ENCODE assay signal across 8 cellular contexts in genomic region chr20:64084209-64085152, GRCh38. TPM values are rescaled to one million over a fixed set of nuclear protein-coding genes. Genes with fewer than 3 reads are reported as not detected.
DNase-seq lines count a peak whose midpoint lies in the region; ATAC-seq and TF ChIP-seq lines count a peak whose summit lies in the region.

A gene with protein sequence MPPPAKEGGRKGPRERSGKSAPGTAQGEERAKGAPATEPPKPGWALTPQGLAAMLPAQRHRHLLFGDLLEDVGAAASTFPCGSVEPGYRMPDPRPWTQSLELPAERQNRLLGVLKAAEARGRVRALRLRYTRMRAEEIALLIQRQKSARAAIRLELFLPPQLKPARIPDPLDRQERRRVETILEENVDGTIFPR (minus strand): TSS chr20:64084398. CDS start chr20:64084219, 179 bp downstream.

- no peaks in the 10 kb centered on the region for H3K36me3 Mint-ChIP-seq in activated T-cell treated with anti-CD3 and anti-CD28 coated beads, Interleukin-2, amount 50 U/mL, for 4 hours (ENCODE audit: insufficient read depth)
- no peaks in the 10 kb centered on the region for H3K36me3 Mint-ChIP-seq in activated T-helper 1 cell treated with anti-CD3 and anti-CD28 coated beads, Interleukin-12 subunit alpha, Interleukin-12 subunit beta, Interleukin-2, Interleukin-4 antibody, amounts not matched to agents 30 ng/mL and 10 ng/mL and 1 ng/mL, durations not matched to agents 14 hours and 24 hours and 36 hours (ENCODE audit: low read depth)

- H3K27me3 Mint-ChIP-seq in activated T-cell treated with anti-CD3 and anti-CD28 coated beads, Interleukin-2, amount 50 U/mL, for 4 hours (ENCODE audit: low read depth), result peaks cover 2% of the 10 kb centered on the region
- H3K27me3 Mint-ChIP-seq in activated T-helper 1 cell treated with anti-CD3 and anti-CD28 coated beads, Interleukin-12 subunit alpha, Interleukin-12 subunit beta, Interleukin-2, Interleukin-4 antibody, amounts not matched to agents 30 ng/mL and 10 ng/mL and 1 ng/mL, durations not matched to agents 14 hours and 24 hours and 36 hours (ENCODE audit: insufficient read depth), result peaks cover 29% of the 10 kb centered on the region

- peaks cover 4% of the 10 kb centered on the region for H3K9me3 Mint-ChIP-seq in activated T-cell treated with anti-CD3 and anti-CD28 coated beads, Interleukin-2, amount 50 U/mL, for 4 hours
- H3K9me3 Mint-ChIP-seq in activated T-helper 1 cell treated with anti-CD3 and anti-CD28 coated beads, Interleukin-12 subunit alpha, Interleukin-12 subunit beta, Interleukin-2, Interleukin-4 antibody, amounts not matched to agents 30 ng/mL and 10 ng/mL and 1 ng/mL, durations not matched to agents 14 hours and 24 hours and 36 hours, result peaks cover 3% of the 10 kb centered on the region

- H3K27ac Mint-ChIP-seq in activated T-helper 1 cell treated with anti-CD3 and anti-CD28 coated beads, Interleukin-12 subunit alpha, Interleukin-12 subunit beta, Interleukin-2, Interleukin-4 antibody, amounts not matched to agents 30 ng/mL and 10 ng/mL and 1 ng/mL, durations not matched to agents 14 hours and 24 hours and 36 hours, result peak within 1 kb of the TSS; percentile 67

- peaks cover 3 to 44% of the 10 kb centered on the region in 2 donors for H3K27me3 ChIP-seq in tibial artery

- H3K36me3 ChIP-seq in tibial artery, result no peaks in the 10 kb centered on the region

- TF ChIP-seq CTCF in tibial artery (IDR thresholded peaks at IDR 0.05), result no peak

- peak within 1 kb of the TSS; percentile 75 for H3K4me3 Mint-ChIP-seq in activated T-cell treated with anti-CD3 and anti-CD28 coated beads, Interleukin-2, amount 50 U/mL, for 4 hours
- H3K4me3 Mint-ChIP-seq in activated T-helper 1 cell treated with anti-CD3 and anti-CD28 coated beads, Interleukin-12 subunit alpha, Interleukin-12 subunit beta, Interleukin-2, Interleukin-4 antibody, amounts not matched to agents 30 ng/mL and 10 ng/mL and 1 ng/mL, durations not matched to agents 14 hours and 24 hours and 36 hours, result peak within 1 kb of the TSS; percentile 81

- peak within 1 kb of the TSS; percentile 46 to 57 for H3K4me3 ChIP-seq in tibial artery

- no peaks in the 10 kb centered on the region for H3K9me3 ChIP-seq in tibial artery

- no peak for DNase-seq in activated T-cell treated with anti-CD3 and anti-CD28 coated beads, Interleukin-2, amount 50 U/mL, for 4 hours
- DNase-seq in activated T-cell treated with anti-CD3 and anti-CD28 coated beads, Interleukin-2, amount 50 U/mL, for 48 hours, result no peak
- no peak for DNase-seq in activated T-helper 1 cell treated with anti-CD3 and anti-CD28 coated beads, Interleukin-12 subunit alpha, Interleukin-12 subunit beta, Interleukin-2, Interleukin-4 antibody, amounts not matched to agents 30 ng/mL and 10 ng/mL and 1 ng/mL, durations not matched to agents 14 hours and 24 hours and 36 hours (ENCODE audit: low spot score)
- peak; percentile 63 for DNase-seq in iPS-NIHi7 (ENCODE audit: extremely low spot score)
- DNase-seq in tibial artery, result no peak
- DNase-seq in activated CD8-positive, alpha-beta memory T cell treated with anti-CD3 and anti-CD28 coated beads for 24 hours, result no peak

- peaks cover 0 to 37% (median 15%) of the 10 kb centered on the region in 4 donors for H3K4me1 ChIP-seq in tibial artery

- H3K4me1 Mint-ChIP-seq in activated T-cell treated with anti-CD3 and anti-CD28 coated beads, Interleukin-2, amount 50 U/mL, for 4 hours (ENCODE audit: low read depth), result peaks cover 19% of the 10 kb centered on the region
- H3K4me1 Mint-ChIP-seq in activated T-helper 1 cell treated with anti-CD3 and anti-CD28 coated beads, Interleukin-12 subunit alpha, Interleukin-12 subunit beta, Interleukin-2, Interleukin-4 antibody, amounts not matched to agents 30 ng/mL and 10 ng/mL and 1 ng/mL, durations not matched to agents 14 hours and 24 hours and 36 hours (ENCODE audit: low read depth), result peaks cover 15% of the 10 kb centered on the region

- intact Hi-C loops in activated T-helper 1 cell treated with anti-CD3 and anti-CD28 coated beads, Interleukin-12 subunit alpha, Interleukin-12 subunit beta, Interleukin-2, Interleukin-4 antibody, amounts not matched to agents 30 ng/mL and 10 ng/mL and 1 ng/mL, durations not matched to agents 14 hours and 24 hours and 36 hours (cut with micrococcal nuclease), result no loop called here
- intact Hi-C loops in tibial artery (cut with DNase I; ENCODE audit: low total_unique reads), result no loop called here

- no peak within 1 kb of the TSS for H3K27ac ChIP-seq in tibial artery

- ATAC-seq in activated T-cell treated with anti-CD3 and anti-CD28 coated beads, Interleukin-2, amount 50 U/mL, for 4 hours, result peak; percentile 4 to 11
- ATAC-seq in HG03457 (IDR thresholded peaks at IDR 0.05; ENCODE audit: unreplicated experiment) (no peak), HG03469 (IDR thresholded peaks at IDR 0.05; ENCODE audit: unreplicated experiment) (no peak)

RNA-seq across cellular contexts. Expression of the gene that starts here (rescaled TPM):
- total RNA-seq in activated T-cell treated with anti-CD3 and anti-CD28 coated beads, Interleukin-2, amount 50 U/mL, for 4 hours, result under 1 TPM; 0.30 to 0.47 (median 0.38) TPM
- total RNA-seq in activated T-helper 1 cell treated with anti-CD3 and anti-CD28 coated beads, Interleukin-12 subunit alpha, Interleukin-12 subunit beta, Interleukin-2, Interleukin-4 antibody, amounts not matched to agents 30 ng/mL and 10 ng/mL and 1 ng/mL, durations not matched to agents 14 hours and 24 hours and 36 hours, result 0.31 and 0.39 TPM in 2 replicates

Comparison
In these comparisons a context has a peak if more than half of its experiments do, and no peak if none do; other contexts are left out.
1. Peak in ATAC-seq in activated T-cell treated with anti-CD3 and anti-CD28 coated beads, Interleukin-2, amount 50 U/mL, for 4 hours; RNA of the gene not detected or under 1 TPM.